Comparison of ENCODE assay signal across 14 cellular contexts in the genomic region with DNA sequence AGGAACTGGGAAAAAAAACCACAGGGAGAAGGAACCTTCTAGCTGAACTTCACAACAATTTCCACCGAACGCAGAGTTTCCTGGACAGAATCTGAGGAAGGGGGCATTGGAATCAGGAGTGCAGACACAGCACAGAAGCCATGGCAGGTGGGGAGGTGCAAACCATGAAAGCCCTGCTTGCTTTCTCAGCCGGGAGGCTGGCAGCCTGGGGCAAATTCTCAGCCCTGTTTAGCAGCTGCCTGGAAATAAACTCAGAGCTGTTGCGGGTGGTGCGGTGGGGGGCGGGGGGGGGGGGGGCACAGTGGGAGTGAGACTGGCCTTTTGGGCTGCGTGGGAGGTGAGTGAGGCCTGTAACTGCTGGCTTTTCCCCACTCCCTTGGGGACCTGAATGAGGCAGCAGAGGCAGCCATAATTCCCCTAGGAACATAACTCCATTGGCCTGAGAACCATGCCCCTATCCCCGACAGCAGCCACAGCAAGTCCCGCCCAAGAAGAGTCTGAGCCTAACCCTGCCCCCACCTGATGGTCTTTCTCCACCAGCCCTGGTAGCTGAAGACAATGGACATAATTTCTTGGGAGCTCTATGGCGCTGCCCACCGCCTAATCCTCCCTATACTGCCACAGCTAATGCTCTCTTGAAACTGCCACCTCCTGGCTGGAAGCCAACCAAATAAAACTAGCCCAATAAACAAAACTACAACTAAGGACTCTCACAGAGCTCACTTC.
DNase-seq lines count a peak whose midpoint lies in the region; ATAC-seq and TF ChIP-seq lines count a peak whose summit lies in the region.
"Had no signal": no experiment of that assay in that cellular context is flagged by ENCODE, and none has a peak within 500 bp of the region (broad histone marks: within the 10 kb centered on the region; RNA-seq: fewer than 3 reads in every experiment).

No MANE protein-coding gene starts in this region.

- 76% methylated on average over 10 of the region's 11 CpGs for WGBS in prostate gland

- H3K4me3 Mint-ChIP-seq in activated T-helper 17 cell treated with anti-CD3 and anti-CD28 coated beads, Interleukin-2, amount 50 U/mL, for 72 hours: no peak overlapping the region
- H3K4me3 Mint-ChIP-seq in activated T-helper 1 cell treated with anti-CD3 and anti-CD28 coated beads, Interleukin-12 subunit alpha, Interleukin-12 subunit beta, Interleukin-2, Interleukin-4 antibody, amounts not matched to agents 30 ng/mL and 10 ng/mL and 1 ng/mL, durations not matched to agents 14 hours and 24 hours and 36 hours: no peak overlapping the region

- H3K4me3 ChIP-seq in prostate gland: no peak overlapping the region
- H3K4me3 ChIP-seq: transverse colon had no signal

- H3K9me3 Mint-ChIP-seq in activated T-helper 17 cell treated with anti-CD3 and anti-CD28 coated beads, Interleukin-2, amount 50 U/mL, for 72 hours: no peaks in the 10 kb centered on the region
- no peaks in the 10 kb centered on the region for H3K9me3 Mint-ChIP-seq in activated T-helper 1 cell treated with anti-CD3 and anti-CD28 coated beads, Interleukin-12 subunit alpha, Interleukin-12 subunit beta, Interleukin-2, Interleukin-4 antibody, amounts not matched to agents 30 ng/mL and 10 ng/mL and 1 ng/mL, durations not matched to agents 14 hours and 24 hours and 36 hours

- DNase-seq in NCI-H1092 treated with DMSO at 0.1 percent for 48 hours (lab: John Stamatoyannopoulos, UW) (peak; percentile 25), NCI-H1092 (lab: John Stamatoyannopoulos, UW) (no peak), NCI-H187 (lab: John Stamatoyannopoulos, UW) (peak; percentile 76 to 79), prostate gland (ENCODE audit: low spot score) (peak; percentile 19), activated gamma-delta T cell treated with Interleukin-2 at 50 U/mL for 16 hours (no peak)
- DNase-seq in stimulated activated naive CD8-positive, alpha-beta T cell treated with anti-CD3 and anti-CD28 coated beads, Interleukin-15, Interleukin-2, amounts not matched to agents 100 U/mL and 50 U/mL, for 24 hours: no peak
- DNase-seq in activated T-helper 1 cell treated with anti-CD3 and anti-CD28 coated beads, Interleukin-12 subunit alpha, Interleukin-12 subunit beta, Interleukin-2, Interleukin-4 antibody, amounts not matched to agents 30 ng/mL and 10 ng/mL and 1 ng/mL, durations not matched to agents 14 hours and 24 hours and 36 hours (ENCODE audit: low spot score): no peak
- DNase-seq: 8988T, amniotic stem cell, COR-L47, islet precursor cell, naive B cell, transverse colon had no signal

- ATAC-seq in activated T-helper 17 cell treated with anti-CD3 and anti-CD28 coated beads, Interleukin-2, amount 50 U/mL, for 72 hours (replicated peaks): no peak
- ATAC-seq in stimulated activated naive CD8-positive, alpha-beta T cell treated with anti-CD3 and anti-CD28 coated beads, Interleukin-15, Interleukin-2, amounts not matched to agents 100 U/mL and 50 U/mL, for 24 hours: no peak

- H3K36me3 ChIP-seq in prostate gland: no peaks in the 10 kb centered on the region
- H3K36me3 ChIP-seq: transverse colon had no signal

- H3K27me3 Mint-ChIP-seq in activated T-helper 17 cell treated with anti-CD3 and anti-CD28 coated beads, Interleukin-2, amount 50 U/mL, for 72 hours: peaks cover 4% of the 10 kb centered on the region
- H3K27me3 Mint-ChIP-seq in activated T-helper 1 cell treated with anti-CD3 and anti-CD28 coated beads, Interleukin-12 subunit alpha, Interleukin-12 subunit beta, Interleukin-2, Interleukin-4 antibody, amounts not matched to agents 30 ng/mL and 10 ng/mL and 1 ng/mL, durations not matched to agents 14 hours and 24 hours and 36 hours (ENCODE audit: insufficient read depth): peaks cover 3% of the 10 kb centered on the region

- no peak for TF ChIP-seq CTCF in prostate gland (IDR thresholded peaks at IDR 0.05)

- intact Hi-C loops in prostate gland (cut with DNase I): no loop called here
- intact Hi-C loops in activated T-helper 1 cell treated with anti-CD3 and anti-CD28 coated beads, Interleukin-12 subunit alpha, Interleukin-12 subunit beta, Interleukin-2, Interleukin-4 antibody, amounts not matched to agents 30 ng/mL and 10 ng/mL and 1 ng/mL, durations not matched to agents 14 hours and 24 hours and 36 hours (cut with micrococcal nuclease): no loop called here

- H3K27me3 ChIP-seq in prostate gland (replicated peaks; ENCODE audit: insufficient read depth): no peaks in the 10 kb centered on the region
- H3K27me3 ChIP-seq: transverse colon had no signal

- no peaks in the 10 kb centered on the region for H3K9me3 ChIP-seq in prostate gland
- H3K9me3 ChIP-seq: transverse colon had no signal

- TF ChIP-seq POLR2A in prostate gland (IDR thresholded peaks at IDR 0.05): no peak

- H3K27ac Mint-ChIP-seq in activated T-helper 17 cell treated with anti-CD3 and anti-CD28 coated beads, Interleukin-2, amount 50 U/mL, for 72 hours: peak overlapping the region; percentile 53
- H3K27ac Mint-ChIP-seq in activated T-helper 1 cell treated with anti-CD3 and anti-CD28 coated beads, Interleukin-12 subunit alpha, Interleukin-12 subunit beta, Interleukin-2, Interleukin-4 antibody, amounts not matched to agents 30 ng/mL and 10 ng/mL and 1 ng/mL, durations not matched to agents 14 hours and 24 hours and 36 hours: no peak overlapping the region

- H3K27ac ChIP-seq in prostate gland: no peak overlapping the region
- H3K27ac ChIP-seq: transverse colon had no signal

- H3K36me3 Mint-ChIP-seq in activated T-helper 17 cell treated with anti-CD3 and anti-CD28 coated beads, Interleukin-2, amount 50 U/mL, for 72 hours (ENCODE audit: low read depth): no peaks in the 10 kb centered on the region
- H3K36me3 Mint-ChIP-seq in activated T-helper 1 cell treated with anti-CD3 and anti-CD28 coated beads, Interleukin-12 subunit alpha, Interleukin-12 subunit beta, Interleukin-2, Interleukin-4 antibody, amounts not matched to agents 30 ng/mL and 10 ng/mL and 1 ng/mL, durations not matched to agents 14 hours and 24 hours and 36 hours (ENCODE audit: low read depth): no peaks in the 10 kb centered on the region
- H3K36me3 Mint-ChIP-seq: naive B cell had no signal

- H3K4me1 ChIP-seq in prostate gland (replicated peaks): no peaks in the 10 kb centered on the region

- peaks cover 7% of the 10 kb centered on the region for H3K4me1 Mint-ChIP-seq in activated T-helper 17 cell treated with anti-CD3 and anti-CD28 coated beads, Interleukin-2, amount 50 U/mL, for 72 hours
- no peaks in the 10 kb centered on the region for H3K4me1 Mint-ChIP-seq in activated T-helper 1 cell treated with anti-CD3 and anti-CD28 coated beads, Interleukin-12 subunit alpha, Interleukin-12 subunit beta, Interleukin-2, Interleukin-4 antibody, amounts not matched to agents 30 ng/mL and 10 ng/mL and 1 ng/mL, durations not matched to agents 14 hours and 24 hours and 36 hours (ENCODE audit: low read depth)
- H3K4me1 Mint-ChIP-seq: naive B cell had no signal

Comparison
In these comparisons a context has a peak if more than half of its experiments do, and no peak if none do; other contexts are left out.
1. DNase-seq: peak in NCI-H1092 treated with DMSO at 0.1 percent for 48 hours (single experiment), NCI-H187 (2 of 2) and prostate gland (single experiment); none in NCI-H1092 (single experiment), activated gamma-delta T cell treated with Interleukin-2 at 50 U/mL for 16 hours (single experiment), stimulated activated naive CD8-positive, alpha-beta T cell treated with anti-CD3 and anti-CD28 coated beads, Interleukin-15, Interleukin-2, amounts not matched to agents 100 U/mL and 50 U/mL, for 24 hours (single experiment) and activated T-helper 1 cell treated with anti-CD3 and anti-CD28 coated beads, Interleukin-12 subunit alpha, Interleukin-12 subunit beta, Interleukin-2, Interleukin-4 antibody, amounts not matched to agents 30 ng/mL and 10 ng/mL and 1 ng/mL, durations not matched to agents 14 hours and 24 hours and 36 hours (single experiment).